Comparison of ENCODE assay signal across 8 cellular contexts in genomic region chr13:48976677-48977625, GRCh38. TPM values are rescaled to one million over a fixed set of nuclear protein-coding genes. Genes with fewer than 3 reads are reported as not detected.
A peak's percentile ranks its signal among the peaks of the same experiment; 100 is the strongest.
DNase-seq lines count a peak whose midpoint lies in the region; ATAC-seq and TF ChIP-seq lines count a peak whose summit lies in the region.

No MANE protein-coding gene starts in this region.

- H3K27ac ChIP-seq in lower lobe of right lung (peak overlapping the region; percentile 98), thyroid gland (peak overlapping the region; percentile 97 to 99 (median 97))

- no peak for DNase-seq in activated CD4-positive, alpha-beta T cell treated with anti-CD3 and anti-CD28 coated beads, Interleukin-2, amount 10 ng/mL, durations not matched to agents 7 days and 5 days
- no peak for DNase-seq in activated CD4-positive, alpha-beta T cell treated with anti-CD3 and anti-CD28 coated beads, Interleukin-2, amount 50 U/mL, for 1 hour
- peak; percentile 81 for DNase-seq in NCI-H82 treated with DMSO at 0.1 percent for 48 hours (lab: John Stamatoyannopoulos, UW; ENCODE audit: unreplicated experiment)
- DNase-seq in choroid plexus epithelial cell (ENCODE audit: low read depth): peak; percentile 31
- no peak for DNase-seq in lower lobe of right lung
- DNase-seq in thyroid gland: peak in 1 of 2 donors; percentile 87
- DNase-seq in HuH-7 (ENCODE audit: low spot score): no peak

- H3K4me1 Mint-ChIP-seq in activated CD4-positive, alpha-beta T cell treated with anti-CD3 and anti-CD28 coated beads, Interleukin-2, amount 10 ng/mL, durations not matched to agents 7 days and 5 days: peaks cover 43% of the 10 kb centered on the region

- 2% methylated on average over 27 to 30 of the region's 30 CpGs for WGBS in thyroid gland, 2 donors

- intact Hi-C loops in lower lobe of right lung (cut with DNase I) (no loop called here), thyroid gland (cut with DNase I) (loop anchor here (5.0 kb wide), 1 partner anchor 305 kb away; no protein-coding TSS in a partner anchor)

- H3K27me3 Mint-ChIP-seq in activated CD4-positive, alpha-beta T cell treated with anti-CD3 and anti-CD28 coated beads, Interleukin-2, amount 10 ng/mL, durations not matched to agents 7 days and 5 days: no peaks in the 10 kb centered on the region

- peaks cover 36% of the 10 kb centered on the region for H3K36me3 Mint-ChIP-seq in activated CD4-positive, alpha-beta T cell treated with anti-CD3 and anti-CD28 coated beads, Interleukin-2, amount 10 ng/mL, durations not matched to agents 7 days and 5 days (ENCODE audit: low read depth)

- H3K4me1 ChIP-seq in lower lobe of right lung (peaks cover 49% of the 10 kb centered on the region), thyroid gland (peaks cover 12 to 20% of the 10 kb centered on the region in 2 donors)

- peak; percentile 30 to 74 for TF ChIP-seq POLR2A in thyroid gland (IDR thresholded peaks at IDR 0.05)

- H3K27ac Mint-ChIP-seq in activated CD4-positive, alpha-beta T cell treated with anti-CD3 and anti-CD28 coated beads, Interleukin-2, amount 10 ng/mL, durations not matched to agents 7 days and 5 days: peak overlapping the region; percentile 98

- TF ChIP-seq CTCF in choroid plexus epithelial cell (conservative IDR thresholded peaks at IDR 0.05; ENCODE audit: low read depth, low read length) (no peak), lower lobe of right lung (IDR thresholded peaks at IDR 0.05) (no peak), thyroid gland (IDR thresholded peaks at IDR 0.05) (no peak)

- ATAC-seq in HG02759 (IDR thresholded peaks at IDR 0.05; ENCODE audit: unreplicated experiment) (peak; percentile 18), lower lobe of right lung (no peak)

- POLR2A ChIA-PET in activated CD4-positive, alpha-beta T cell treated with anti-CD3 and anti-CD28 coated beads, Interleukin-2, amount 10 ng/mL, durations not matched to agents 7 days and 5 days (lab: Charles Lee): interaction anchor here (0.5 to 1.1 kb wide), 2 partner anchors 18 to 178 kb away, joined by 3 to 7 read pairs; no protein-coding TSS in a partner anchor

- H3K27me3 ChIP-seq in lower lobe of right lung (ENCODE audit: low read depth): no peaks in the 10 kb centered on the region
- H3K27me3 ChIP-seq in thyroid gland: no peaks in the 10 kb centered on the region

- H3K9me3 ChIP-seq in lower lobe of right lung (peaks cover 15% of the 10 kb centered on the region), thyroid gland (no peaks in the 10 kb centered on the region)

- peaks cover 27% of the 10 kb centered on the region for H3K9me3 Mint-ChIP-seq in activated CD4-positive, alpha-beta T cell treated with anti-CD3 and anti-CD28 coated beads, Interleukin-2, amount 10 ng/mL, durations not matched to agents 7 days and 5 days

- CTCF ChIA-PET in activated CD4-positive, alpha-beta T cell treated with anti-CD3 and anti-CD28 coated beads, Interleukin-2, amount 10 ng/mL, durations not matched to agents 7 days and 5 days (lab: Charles Lee): interaction anchor here (0.6 to 1.2 kb wide), 2 partner anchors 18 to 238 kb away, joined by 3 read pairs; no protein-coding TSS in a partner anchor

- peak overlapping the region; percentile 90 for H3K4me3 Mint-ChIP-seq in activated CD4-positive, alpha-beta T cell treated with anti-CD3 and anti-CD28 coated beads, Interleukin-2, amount 10 ng/mL, durations not matched to agents 7 days and 5 days

- H3K36me3 ChIP-seq in lower lobe of right lung (no peaks in the 10 kb centered on the region), thyroid gland (no peaks in the 10 kb centered on the region)

- peak overlapping the region; percentile 84 for H3K4me3 ChIP-seq in choroid plexus epithelial cell (ENCODE audit: low read depth, low read length)
- H3K4me3 ChIP-seq in lower lobe of right lung: peak overlapping the region; percentile 87
- H3K4me3 ChIP-seq in thyroid gland (replicated peaks in 1 of 3): peak overlapping the region; percentile 6 to 76 (median 9)

RNA-seq across cellular contexts. Expression of gene FNDC3A, which starts 1.2 kb away (rescaled TPM):
- 10 to 100 TPM; 24.1 to 28.1 TPM for total RNA-seq in activated CD4-positive, alpha-beta T cell treated with anti-CD3 and anti-CD28 coated beads, Interleukin-2, amount 10 ng/mL, durations not matched to agents 7 days and 5 days
- total RNA-seq in lower lobe of right lung (61.4 TPM), thyroid gland (100 to 1,000 TPM in 3 of 4 donors, 10 to 100 TPM in 1; 90.3 to 125 (median 111) TPM)

Comparison
In these comparisons a context has a peak if more than half of its experiments do, and no peak if none do; other contexts are left out.
1. DNase-seq: peak in NCI-H82 treated with DMSO at 0.1 percent for 48 hours (single experiment) and choroid plexus epithelial cell (single experiment); none in activated CD4-positive, alpha-beta T cell treated with anti-CD3 and anti-CD28 coated beads, Interleukin-2, amount 10 ng/mL, durations not matched to agents 7 days and 5 days (single experiment), activated CD4-positive, alpha-beta T cell treated with anti-CD3 and anti-CD28 coated beads, Interleukin-2, amount 50 U/mL, for 1 hour (single experiment), lower lobe of right lung (single experiment) and HuH-7 (single experiment).
2. H3K4me3 ChIP-seq: peak in every context shown above with its lines; median percentile 87 in lower lobe of right lung; 84 in choroid plexus epithelial cell; 9 in thyroid gland.